ENCODE assay signal across 8 cellular contexts in the genomic region with DNA sequence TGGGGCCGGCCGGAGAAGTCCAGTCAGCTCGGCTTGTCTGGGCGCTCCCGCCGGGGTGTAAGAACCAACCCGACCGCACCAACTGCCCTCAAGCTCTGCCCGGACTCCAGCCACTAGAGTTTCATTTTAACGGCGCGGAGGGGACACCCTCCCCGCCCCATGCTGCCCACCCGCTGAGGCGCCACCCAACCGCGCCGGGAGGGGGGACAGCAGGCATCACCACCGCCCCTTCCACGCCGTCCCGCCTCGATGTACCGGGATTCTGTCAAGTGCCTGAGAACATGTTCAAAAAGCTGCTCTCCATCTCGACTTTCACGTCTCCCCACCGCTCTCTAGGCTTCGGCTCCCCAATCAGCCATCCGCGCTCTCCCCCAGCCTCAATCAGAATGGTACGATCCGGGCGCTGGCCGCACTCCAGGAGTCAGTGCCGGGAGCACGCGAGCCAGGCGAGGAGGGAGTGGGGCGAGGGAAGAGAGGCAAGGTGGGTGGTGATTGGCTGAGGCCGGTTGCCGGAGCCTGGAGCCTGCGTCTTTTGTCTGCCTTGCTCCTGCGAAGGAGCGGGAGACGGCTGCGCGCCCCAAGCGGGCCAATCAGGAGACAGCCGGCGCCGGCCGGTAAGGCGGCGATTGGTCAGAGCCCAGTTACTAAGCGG. TPM values are rescaled to one million over a fixed set of nuclear protein-coding genes. Genes with fewer than 3 reads are reported as not detected.
DNase-seq lines count a peak whose midpoint lies in the region; ATAC-seq and TF ChIP-seq lines count a peak whose summit lies in the region.

A gene (minus strand): TSS at position 101 of the 652 bp plus-strand sequence. CDS start 677 bp downstream, outside the sequence.

- H3K4me3 ChIP-seq in IMR-90 (ENCODE audit: insufficient read depth, low read depth, low read length) (peak within 1 kb of the TSS; percentile 56), PC-3 (ENCODE audit: low read length) (peak within 1 kb of the TSS; percentile 95), mucosa of rectum (ENCODE audit: low read length in 2 of 2) (peak within 1 kb of the TSS; percentile 80 to 85)

- H3K9me1 ChIP-seq in IMR-90 (ENCODE audit: insufficient read depth, low read length), result 0 out of 2 replicates have a peak, but pooled peaks cover 4% of the 10 kb centered on the region

- H3K4me2 ChIP-seq in IMR-90 (ENCODE audit: low read depth, low read length) (peak within 1 kb of the TSS; percentile 86), PC-3 (ENCODE audit: low read length) (peak within 1 kb of the TSS; percentile 88)

- H3K27ac ChIP-seq in IMR-90 (ENCODE audit: insufficient read depth, low read length) (peak within 1 kb of the TSS; percentile 97), PC-3 (ENCODE audit: low read length) (peak within 1 kb of the TSS; percentile 94), mucosa of rectum (ENCODE audit: low read depth in 2 of 2, low read length in 2 of 2) (peak within 1 kb of the TSS; percentile 93 to 97)

- no peak for TF ChIP-seq RAD21 in IMR-90 (IDR thresholded peaks at IDR 0.05; ENCODE audit: low read length)

- no peak for TF ChIP-seq CTCF in IMR-90 (conservative IDR thresholded peaks at IDR 0.05; ENCODE audit: low read depth, low read length)
- no peak for TF ChIP-seq CTCF in PC-3 (conservative IDR thresholded peaks at IDR 0.05; ENCODE audit: low read depth, low read length)

- no peaks in the 10 kb centered on the region for H3K27me3 ChIP-seq in IMR-90 (ENCODE audit: control insufficient read depth, insufficient read depth, low read length)
- no peaks in the 10 kb centered on the region for H3K27me3 ChIP-seq in PC-3 (ENCODE audit: low read length)
- peaks cover 8 to 16% of the 10 kb centered on the region in 2 donors for H3K27me3 ChIP-seq in mucosa of rectum (ENCODE audit: control insufficient read depth in 2 of 2, insufficient read depth in 2 of 2, low read length in 2 of 2)

- H3K14ac ChIP-seq in IMR-90 (replicated peaks; ENCODE audit: low read depth, low read length), result peak within 1 kb of the TSS; percentile 100

- H3K9ac ChIP-seq in IMR-90 (ENCODE audit: low read depth, low read length) (peak within 1 kb of the TSS; percentile 96), PC-3 (ENCODE audit: low read length) (peak within 1 kb of the TSS; percentile 87), mucosa of rectum (ENCODE audit: low read depth in 1 of 2, low read length in 2 of 2) (peak within 1 kb of the TSS; percentile 74 to 81)

- POLR2A ChIA-PET in IMR-90 (lab: Charles Lee; ENCODE audit: unreplicated experiment), result interaction anchor here (0.7 to 0.9 kb wide), 2 partner anchors 9 to 65 kb away, joined by 3 read pairs; a partner anchor contains a TSS
- POLR2A ChIA-PET in PC-3 (lab: Charles Lee; ENCODE audit: unreplicated experiment), result interaction anchor here (0.6 to 1.0 kb wide), 7 partner anchors 29 to 330 kb away, joined by 3 to 10 read pairs (median 5); no protein-coding TSS in a partner anchor

- peak within 1 kb of the TSS; percentile 100 for H3K23ac ChIP-seq in IMR-90 (ENCODE audit: low read depth, low read length)

- H3F3A ChIP-seq in PC-3 (ENCODE audit: low read length, unreplicated experiment), result no peaks in the 10 kb centered on the region

- peak; percentile 99 for TF ChIP-seq POLR2A in IMR-90 (IDR thresholded peaks at IDR 0.05; ENCODE audit: low read depth, low read length)
- peak; percentile 62 for TF ChIP-seq POLR2A in erythroblast (IDR thresholded peaks at IDR 0.05; ENCODE audit: low read length)

- H2BK20ac ChIP-seq in IMR-90 (ENCODE audit: low read depth, low read length), result peak within 1 kb of the TSS; percentile 100

- DNase-seq in DMS 273 treated with DMSO at 0.1 percent for 48 hours (lab: John Stamatoyannopoulos, UW) (peak; percentile 98), IMR-90 (peak; percentile 99), PC-3 (peak; percentile 98), erythroblast (lab: John Stamatoyannopoulos, UW) (peak; percentile 98 to 99)
- peak; percentile 78 for DNase-seq in activated T-cell treated with anti-CD3 and anti-CD28 coated beads, Interleukin-2, amount 50 U/mL, for 4 hours
- DNase-seq in stimulated activated CD8-positive, alpha-beta memory T cell treated with anti-CD3 and anti-CD28 coated beads, Interleukin-4, amount 100 ng/mL, for 48 hours, result peak; percentile 91

- H4K20me1 ChIP-seq in IMR-90 (ENCODE audit: insufficient read depth, low read length), result peaks cover 3% of the 10 kb centered on the region; the same call in 1 of the 2 replicates
- peaks cover 12% of the 10 kb centered on the region; the same call in 1 of the 2 replicates for H4K20me1 ChIP-seq in PC-3 (ENCODE audit: low read length)

- peak within 1 kb of the TSS; percentile 96 for H4K5ac ChIP-seq in IMR-90 (ENCODE audit: low read depth, low read length)

- WGBS in IMR-90 (ENCODE audit: extremely low coverage in 2 of 2, insufficient read length in 1 of 2), 2 experiments, result 2% methylated on average over 19 of the region's 55 CpGs; no CpG with 5 or more reads in 1 of the 2 experiments

- peak within 1 kb of the TSS; percentile 100 for H2BK120ac ChIP-seq in IMR-90 (ENCODE audit: low read depth, low read length)

- dilution Hi-C loops in IMR-90 (cut with HindIII; ENCODE audit: low sequenced_read_pairs, unreplicated experiment), result no loop called here

- H2AK5ac ChIP-seq in IMR-90 (ENCODE audit: low read depth, low read length), result peak within 1 kb of the TSS; percentile 90

- intact Hi-C loops in IMR-90 (cut with micrococcal nuclease), result loop anchor here (1.0 kb wide), 1 partner anchor 95 kb away; no protein-coding TSS in a partner anchor
- intact Hi-C loops in PC-3 (cut with micrococcal nuclease), result loop anchor here (1.0 kb wide), 1 partner anchor 91 kb away; no protein-coding TSS in a partner anchor

- H3K18ac ChIP-seq in IMR-90 (ENCODE audit: low read depth, low read length), result peak within 1 kb of the TSS; percentile 98

- BruUV-seq in IMR-90 (replicated peaks; lab: Mats Ljungman, UMichigan) (no TSS peak), PC-3 (replicated peaks; lab: Mats Ljungman, UMichigan) (no TSS peak)

- H3K9me3 ChIP-seq in IMR-90 (ENCODE audit: control insufficient read depth, insufficient read depth, low read length), result no peaks in the 10 kb centered on the region
- no peaks in the 10 kb centered on the region for H3K9me3 ChIP-seq in PC-3 (ENCODE audit: low read length)
- H3K9me3 ChIP-seq in mucosa of rectum (ENCODE audit: control insufficient read depth in 2 of 2, low read length in 2 of 2), result no peaks in the 10 kb centered on the region

- H3K79me2 ChIP-seq in PC-3 (ENCODE audit: low read length), result peaks cover 51% of the 10 kb centered on the region

- no peaks in the 10 kb centered on the region for H3K9me2 ChIP-seq in PC-3 (replicated peaks; ENCODE audit: low read length)

- H3K4me3 Mint-ChIP-seq in activated T-cell treated with anti-CD3 and anti-CD28 coated beads, Interleukin-2, amount 50 U/mL, for 4 hours, result peak within 1 kb of the TSS; percentile 93

- H3K9me3 Mint-ChIP-seq in activated T-cell treated with anti-CD3 and anti-CD28 coated beads, Interleukin-2, amount 50 U/mL, for 4 hours, result no peaks in the 10 kb centered on the region

- CTCF ChIA-PET in IMR-90 (lab: Yijun Ruan, JAX), result interaction anchor here (0.5 kb wide), 1 partner anchor 44 kb away, joined by 5 read pairs; no protein-coding TSS in a partner anchor
- CTCF ChIA-PET in PC-3 (lab: Charles Lee), result interaction anchor here (0.7 to 0.9 kb wide), 2 partner anchors 91 to 93 kb away, joined by 3 to 4 read pairs; no protein-coding TSS in a partner anchor

- H3K4me1 ChIP-seq in IMR-90 (ENCODE audit: control insufficient read depth, insufficient read depth, low read length) (peaks cover 5% of the 10 kb centered on the region), PC-3 (ENCODE audit: insufficient read depth, low read length) (peaks cover 49% of the 10 kb centered on the region), mucosa of rectum (ENCODE audit: control insufficient read depth in 2 of 2, insufficient read depth in 2 of 2, low read length in 2 of 2) (peaks cover 6 to 16% of the 10 kb centered on the region in 2 donors)

- H3K4ac ChIP-seq in IMR-90 (ENCODE audit: low read depth, low read length), result peak within 1 kb of the TSS; percentile 100

- peak within 1 kb of the TSS; percentile 100 for H4K91ac ChIP-seq in IMR-90 (ENCODE audit: insufficient read depth, low read depth, low read length)

- H3K36me3 ChIP-seq in IMR-90 (ENCODE audit: control insufficient read depth, insufficient read depth, low read length) (no peaks in the 10 kb centered on the region), PC-3 (ENCODE audit: low read depth, low read length) (0 out of 2 replicates have a peak, but pooled peaks cover under 1% of the 10 kb centered on the region), mucosa of rectum (ENCODE audit: control insufficient read depth in 2 of 2, insufficient read depth in 2 of 2, low read length in 2 of 2) (no peaks in the 10 kb centered on the region)

- H3K27me3 Mint-ChIP-seq in activated T-cell treated with anti-CD3 and anti-CD28 coated beads, Interleukin-2, amount 50 U/mL, for 4 hours (ENCODE audit: low read depth), result peaks cover 37% of the 10 kb centered on the region

- in situ Hi-C loops in IMR-90 (cut with MboI; ENCODE audit: low sequenced_read_pairs), result no loop called here

- peaks cover 25% of the 10 kb centered on the region for H3K4me1 Mint-ChIP-seq in activated T-cell treated with anti-CD3 and anti-CD28 coated beads, Interleukin-2, amount 50 U/mL, for 4 hours (ENCODE audit: low read depth)

- H2AK9ac ChIP-seq in IMR-90 (replicated peaks; ENCODE audit: low read depth, low read length, poor library complexity), result peak within 1 kb of the TSS; percentile 93

- H2BK15ac ChIP-seq in IMR-90 (ENCODE audit: low read depth, low read length), result peak within 1 kb of the TSS; percentile 100; the same call in 2 of the 3 replicates

- peak within 1 kb of the TSS; percentile 100 for H3K56ac ChIP-seq in IMR-90 (ENCODE audit: extremely low read depth, insufficient read depth, low read length)

- H3K36me3 Mint-ChIP-seq in activated T-cell treated with anti-CD3 and anti-CD28 coated beads, Interleukin-2, amount 50 U/mL, for 4 hours (ENCODE audit: insufficient read depth), result no peaks in the 10 kb centered on the region

- ATAC-seq in GM21528 (IDR thresholded peaks at IDR 0.05; ENCODE audit: low FRiP score, unreplicated experiment) (peak; percentile 84), IMR-90 (ENCODE audit: low read depth) (peak; percentile 93), PC-3 (peak; percentile 86)
- ATAC-seq in activated T-cell treated with anti-CD3 and anti-CD28 coated beads, Interleukin-2, amount 50 U/mL, for 4 hours, result peak; percentile 97 to 98

- peak within 1 kb of the TSS; percentile 98 for H2BK5ac ChIP-seq in IMR-90 (ENCODE audit: low read depth, low read length, poor library complexity, severe bottlenecking)

- H2AFZ ChIP-seq in IMR-90 (replicated peaks; ENCODE audit: low read length, poor library complexity), result peak within 1 kb of the TSS; percentile 97
- H2AFZ ChIP-seq in PC-3 (ENCODE audit: low read length), result peak within 1 kb of the TSS; percentile 91

- H4K8ac ChIP-seq in IMR-90 (ENCODE audit: low read depth in 2 of 2, low read length in 2 of 2), result peak within 1 kb of the TSS; percentile 98 to 99

- H3K79me1 ChIP-seq in IMR-90 (ENCODE audit: low read depth in 1 of 2, low read length in 2 of 2), result peaks cover 3 to 18% of the 10 kb centered on the region in 2 experiments; a peak in 2 of 4 replicates

RNA-seq across cellular contexts. Expression of the gene that starts here (rescaled TPM):
- total RNA-seq in IMR-90 (2012; rRNA removed), result 9.9 and 14.7 TPM in 2 replicates
- polyA plus RNA-seq in IMR-90 (2012; rRNA removed), result 4.3 and 5.3 TPM in 2 replicates
- 1.7 and 2.0 TPM in 2 replicates for polyA plus RNA-seq in IMR-90 (2012; cell fraction: cytosol; rRNA removed)
- 1.6 and 6.0 TPM in 2 replicates for polyA plus RNA-seq in IMR-90 (2012; cell fraction: nucleus; rRNA removed; ENCODE audit: low replicate concordance)
- 17.7 and 18.5 TPM in 2 replicates for total RNA-seq in PC-3 (2014; rRNA removed)
- total RNA-seq in activated T-cell treated with anti-CD3 and anti-CD28 coated beads, Interleukin-2, amount 50 U/mL, for 4 hours, result 1 to 10 TPM; 1.3 to 1.7 (median 1.6) TPM

Comparison
In these comparisons a context has a peak if more than half of its experiments do, and no peak if none do; other contexts are left out.
1. Peak in every context shown above with its lines: DNase-seq, ATAC-seq, H3K4me3 ChIP-seq and H3K27ac ChIP-seq.